22 cellular contexts compared by ENCODE assay signal in genomic region chr5:149198148-149198547, GRCh38. TPM values are rescaled to one million over a fixed set of nuclear protein-coding genes. Genes with fewer than 3 reads are reported as not detected.
A peak's percentile ranks its signal among the peaks of the same experiment; 100 is the strongest.
DNase-seq lines count a peak whose midpoint lies in the region; ATAC-seq and TF ChIP-seq lines count a peak whose summit lies in the region.
"Had no signal": no experiment of that assay in that cellular context is flagged by ENCODE, and none has a peak within 500 bp of the region (broad histone marks: within the 10 kb centered on the region; RNA-seq: fewer than 3 reads in every experiment).

No MANE protein-coding gene starts in this region.

- H2BK5ac ChIP-seq in neuronal stem cell (ENCODE audit: low read length) = peak overlapping the region; percentile 7

- H2BK15ac ChIP-seq in neuronal stem cell (ENCODE audit: low read length) = no peak overlapping the region

- H3K4me1 ChIP-seq in left ventricle myocardium inferior (peaks cover 58% of the 10 kb centered on the region), neuronal stem cell (ENCODE audit: control insufficient read depth in 2 of 2, insufficient read depth in 1 of 2, low read depth in 1 of 2, low read length in 2 of 2) (peaks cover 0 to 4% of the 10 kb centered on the region in 2 donors), A673 (ENCODE audit: insufficient read depth, low read length, poor library complexity, severe bottlenecking) (no peaks in the 10 kb centered on the region)
- H3K4me1 ChIP-seq: BE2C, BLaER1 had no signal

- POLR2A ChIA-PET in A673 (lab: Charles Lee; ENCODE audit: low non-redundant PET) = no interaction called here

- no CpG with 5 or more reads among the region's 9 CpGs for WGBS in neuronal stem cell (ENCODE audit: extremely low coverage in 2 of 2, insufficient read length in 2 of 2, insufficient replicate concordance in 1 of 2), 2 donors

- no peak overlapping the region for H3K14ac ChIP-seq in neuronal stem cell (ENCODE audit: low read length)

- no peak overlapping the region for H4K91ac ChIP-seq in neuronal stem cell (ENCODE audit: low read depth, low read length, poor library complexity)

- H3K9me3 ChIP-seq in left ventricle myocardium inferior (replicated peaks) (no peaks in the 10 kb centered on the region), neuronal stem cell (replicated peaks in 1 of 2; ENCODE audit: control insufficient read depth in 2 of 2, insufficient read depth in 1 of 2, low read depth in 1 of 2, low read length in 2 of 2) (no peaks in the 10 kb centered on the region), A673 (ENCODE audit: low read depth, low read length, poor library complexity, severe bottlenecking) (no peaks in the 10 kb centered on the region)
- H3K9me3 ChIP-seq: BE2C, BLaER1 had no signal

- H2BK12ac ChIP-seq in neuronal stem cell (ENCODE audit: low read length) = no peak overlapping the region

- H3K27ac ChIP-seq in left ventricle myocardium inferior (replicated peaks) = peak overlapping the region; percentile 86
- H3K27ac ChIP-seq in neuronal stem cell (replicated peaks; ENCODE audit: low read length) = no peak overlapping the region
- H3K27ac ChIP-seq in A673 (ENCODE audit: low read depth, low read length, poor library complexity, severe bottlenecking) = no peak overlapping the region
- H3K27ac ChIP-seq: BLaER1 had no signal

- H2BK120ac ChIP-seq in neuronal stem cell (ENCODE audit: low read depth, low read length) = no peak overlapping the region

- BruUV-seq in A673 (replicated peaks; lab: Mats Ljungman, UMichigan) = no TSS peak

- H4K8ac ChIP-seq in neuronal stem cell (ENCODE audit: low read depth, low read length) = no peak overlapping the region

- ATAC-seq in Right ventricle myocardium inferior (no peak), left ventricle myocardium superior (no peak)
- no peak for ATAC-seq in stimulated activated naive CD8-positive, alpha-beta T cell treated with anti-CD3 and anti-CD28 coated beads, Interleukin-15, Interleukin-2, amounts not matched to agents 100 U/mL and 50 U/mL, for 24 hours
- ATAC-seq: GM12878 had no signal

- CTCF ChIA-PET in A673 (lab: Charles Lee) = no interaction called here

- no peak overlapping the region for H3K18ac ChIP-seq in neuronal stem cell (ENCODE audit: low read length)

- intact Hi-C loops in Right ventricle myocardium inferior (cut with DNase I) (no loop called here), left ventricle myocardium superior (cut with micrococcal nuclease) (no loop called here), left ventricle myocardium inferior (cut with micrococcal nuclease) (no loop called here), cardiac septum (cut with DNase I) (no loop called here), A673 (cut with micrococcal nuclease; ENCODE audit: unreplicated experiment) (no loop called here)

- H3K4ac ChIP-seq in neuronal stem cell (ENCODE audit: low read length) = no peak overlapping the region

- DNase-seq in Right ventricle myocardium inferior (ENCODE audit: missing footprints) = peak; percentile 74
- no peak for DNase-seq in left ventricle myocardium superior
- DNase-seq in left ventricle myocardium inferior = no peak
- no peak for DNase-seq in cardiac septum (ENCODE audit: low spot score)
- no peak for DNase-seq in neuronal stem cell (ENCODE audit: low spot score)
- DNase-seq in stimulated activated naive CD8-positive, alpha-beta T cell treated with anti-CD3 and anti-CD28 coated beads, Interleukin-15, Interleukin-2, amounts not matched to agents 100 U/mL and 50 U/mL, for 24 hours = no peak
- no peak for DNase-seq in A673 (ENCODE audit: low spot score)
- DNase-seq: 8988T; BE2C; CD4-positive, alpha-beta memory T cell; CD4-positive, CD25-positive, alpha-beta regulatory T cell; CD8-positive, alpha-beta memory T cell; COR-L47; DMS 273 treated with DMSO at 0.1 percent for 48 hours; DMS153; DMS53; DMS79; DND-41; EL; GDM1 had no signal

- H3K4me3 ChIP-seq in left ventricle myocardium inferior (no peak overlapping the region), neuronal stem cell (ENCODE audit: low read length in 2 of 2) (no peak overlapping the region), A673 (ENCODE audit: low read depth, low read length, poor library complexity, severe bottlenecking) (no peak overlapping the region)
- H3K4me3 ChIP-seq: BLaER1, GM12878 had no signal

- no peaks in the 10 kb centered on the region for H3K27me3 ChIP-seq in left ventricle myocardium inferior (ENCODE audit: low read depth)
- no peaks in the 10 kb centered on the region for H3K27me3 ChIP-seq in neuronal stem cell (ENCODE audit: control insufficient read depth in 3 of 3, insufficient read depth in 3 of 3, low read depth in 1 of 3, low read length in 3 of 3)
- peaks cover 13% of the 10 kb centered on the region for H3K27me3 ChIP-seq in A673 (replicated peaks; ENCODE audit: insufficient read depth, low read depth, low read length, poor library complexity)
- H3K27me3 ChIP-seq: BE2C, BLaER1 had no signal

- TF ChIP-seq CTCF in left ventricle myocardium inferior (IDR thresholded peaks at IDR 0.05; ENCODE audit: borderline replicate concordance) (no peak), A673 (conservative IDR thresholded peaks at IDR 0.05; ENCODE audit: low read depth, low read length) (no peak)

- no peak overlapping the region for H3K9ac ChIP-seq in neuronal stem cell (ENCODE audit: low read depth, low read length, poor library complexity)
- H3K9ac ChIP-seq: BLaER1 had no signal

- H3K79me1 ChIP-seq in neuronal stem cell (ENCODE audit: low read depth, low read length) = no peaks in the 10 kb centered on the region

- peaks cover 52% of the 10 kb centered on the region for H3K36me3 ChIP-seq in left ventricle myocardium inferior
- H3K36me3 ChIP-seq in neuronal stem cell (replicated peaks in 1 of 2; ENCODE audit: control insufficient read depth in 2 of 2, insufficient read depth in 2 of 2, low read length in 2 of 2) = peaks cover 0 to 1% of the 10 kb centered on the region in 2 donors
- H3K36me3 ChIP-seq in A673 (ENCODE audit: insufficient read depth, low read length, poor library complexity, severe bottlenecking) = no peaks in the 10 kb centered on the region
- H3K36me3 ChIP-seq: BE2C, BLaER1 had no signal

- no peak overlapping the region for H2AK5ac ChIP-seq in neuronal stem cell (ENCODE audit: low read depth, low read length)

- H2AFZ ChIP-seq in neuronal stem cell (ENCODE audit: low read length) = no peak overlapping the region

- no peak overlapping the region for H3K23ac ChIP-seq in neuronal stem cell (ENCODE audit: low read depth, low read length, poor library complexity)

- H3K4me2 ChIP-seq in neuronal stem cell (ENCODE audit: insufficient read depth, low read length, poor library complexity, severe bottlenecking) = no peak overlapping the region
- H3K4me2 ChIP-seq: BLaER1 had no signal

RNA-seq across cellular contexts. Expression of gene ABLIM3, which starts 56.9 kb away (rescaled TPM):
- total RNA-seq in Right ventricle myocardium inferior (134 TPM), left ventricle myocardium superior (130 TPM), left ventricle myocardium inferior (122 TPM), cardiac septum (118 TPM), A673 (2021) (not detected in 2 replicates)
- 0.14 TPM for polyA plus RNA-seq in neuronal stem cell (2013, experiment 1 of 2)
- 0.18 TPM for polyA plus RNA-seq in neuronal stem cell (2013, experiment 2 of 2)
- total RNA-seq: CD4-positive, alpha-beta memory T cell; GM12878 had no signal
- polyA plus RNA-seq: CD4-positive, alpha-beta memory T cell; CD8-positive, alpha-beta memory T cell had no signal

Comparison
In these comparisons a context has a peak if more than half of its experiments do, and no peak if none do; other contexts are left out.
1. RNA of gene ABLIM3, which starts 56.9 kb away (total RNA-seq): 134 TPM in Right ventricle myocardium inferior (single experiment), 130 TPM in left ventricle myocardium superior (single experiment), 122 TPM in left ventricle myocardium inferior (single experiment) and 118 TPM in cardiac septum (single experiment); not detected in A673; every median in the first group is over 100 times any median in the second.